ENCODE assay signal across 14 cellular contexts in the genomic region with DNA sequence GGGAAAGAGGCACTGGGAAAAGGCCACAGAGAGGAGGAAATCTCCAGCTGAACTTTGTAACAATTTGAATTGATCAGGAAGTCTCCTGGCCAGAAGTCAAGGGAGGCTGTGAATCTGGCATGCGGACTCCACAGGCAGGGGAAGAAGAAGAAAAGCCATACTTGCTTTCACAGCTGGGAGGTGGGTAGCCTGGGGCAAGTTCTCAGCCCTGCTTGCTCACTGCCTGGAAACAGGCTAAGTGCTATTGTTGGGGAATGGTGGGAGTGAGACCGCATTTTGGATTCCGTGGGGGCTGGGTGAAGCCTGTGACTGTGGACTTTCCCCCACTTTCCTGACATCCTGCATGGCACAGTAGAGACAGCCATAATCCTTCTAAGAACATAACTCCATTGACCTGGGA.
DNase-seq lines count a peak whose midpoint lies in the region; ATAC-seq and TF ChIP-seq lines count a peak whose summit lies in the region.
"Had no signal": no experiment of that assay in that cellular context is flagged by ENCODE, and none has a peak within 500 bp of the region (broad histone marks: within the 10 kb centered on the region; RNA-seq: fewer than 3 reads in every experiment).

No MANE protein-coding gene starts in this region.

- CTCF ChIA-PET in WTC11 (lab: Charles Lee), result no interaction called here

- POLR2A ChIA-PET in WTC11 (lab: Charles Lee), result no interaction called here

- no peaks in the 10 kb centered on the region for H3K27me3 Mint-ChIP-seq in WTC11 (ENCODE audit: low read depth)
- H3K27me3 Mint-ChIP-seq in endodermal cell (ENCODE audit: insufficient read depth), result peaks cover 11% of the 10 kb centered on the region

- H3K9me3 Mint-ChIP-seq in WTC11 (peaks cover 87% of the 10 kb centered on the region), endodermal cell (peaks cover 70% of the 10 kb centered on the region)

- H3K27me3 ChIP-seq in endodermal cell (ENCODE audit: control insufficient read depth, insufficient read depth, low read length, poor library complexity, severe bottlenecking) (no peaks in the 10 kb centered on the region), spleen (replicated peaks in 1 of 7) (no peaks in the 10 kb centered on the region)

- DNase-seq in WTC11 (ENCODE audit: low spot score), result no peak
- no peak for DNase-seq in endodermal cell
- peak; percentile 43 for DNase-seq in spleen
- no peak for DNase-seq in H4 (ENCODE audit: low spot score)
- no peak for DNase-seq in activated CD4-positive, alpha-beta T cell treated with anti-CD3 and anti-CD28 coated beads, Interleukin-2, amount 50 U/mL, for 48 hours
- DNase-seq: C1 segment of cervical spinal cord; Calu3; CD4-positive, alpha-beta memory T cell; COR-L47; DMS53; DMS79 treated with DMSO at 0.1 percent for 48 hours; GOT3; H7 had no signal

- intact Hi-C loops in spleen (cut with DNase I; ENCODE audit: low total_unique reads), result no loop called here

- no peak overlapping the region for H3K4me3 Mint-ChIP-seq in WTC11
- no peak overlapping the region for H3K4me3 Mint-ChIP-seq in endodermal cell
- H3K4me3 Mint-ChIP-seq: CD4-positive, alpha-beta memory T cell had no signal

- no peak for TF ChIP-seq POLR2A in spleen (IDR thresholded peaks at IDR 0.05)

- H3K36me3 ChIP-seq in endodermal cell (ENCODE audit: control insufficient read depth, insufficient read depth, low read length), result no peaks in the 10 kb centered on the region
- H3K36me3 ChIP-seq in spleen, result no peaks in the 10 kb centered on the region

- H3K27ac Mint-ChIP-seq in WTC11 (no peak overlapping the region), endodermal cell (no peak overlapping the region)

- H3K36me3 Mint-ChIP-seq in WTC11 (peaks cover 71% of the 10 kb centered on the region), endodermal cell (ENCODE audit: low read depth) (peaks cover 15% of the 10 kb centered on the region)

- H3K9me3 ChIP-seq in endodermal cell (ENCODE audit: control insufficient read depth, low read length), result peaks cover 73% of the 10 kb centered on the region
- peaks cover 0 to 60% (median 41%) of the 10 kb centered on the region in 8 donors for H3K9me3 ChIP-seq in spleen

- ATAC-seq in WTC11 (peak; percentile 44), HG02588 (IDR thresholded peaks at IDR 0.05; ENCODE audit: unreplicated experiment) (no peak)

- WGBS in endodermal cell (ENCODE audit: insufficient coverage in 1 of 2, insufficient read length in 1 of 2), 2 experiments, result 96 to 100% methylated on average over 1 to 3 of the region's 3 CpGs
- WGBS in spleen, 5 donors, result 90 to 97% (median 94%) methylated on average over 3 of the region's 3 CpGs

- TF ChIP-seq CTCF in WTC11 (IDR thresholded peaks at IDR 0.05), result no peak
- no peak for TF ChIP-seq CTCF in endodermal cell (conservative IDR thresholded peaks at IDR 0.05)
- TF ChIP-seq CTCF in spleen (IDR thresholded peaks at IDR 0.05 in 8 of 11, conservative IDR thresholded peaks at IDR 0.05 in 3 of 11), result no peak

- H3K4me1 ChIP-seq in endodermal cell (ENCODE audit: control insufficient read depth, insufficient read depth, low read length) (no peaks in the 10 kb centered on the region), spleen (no peaks in the 10 kb centered on the region)

- H3K4me1 Mint-ChIP-seq in WTC11 (peaks cover 5% of the 10 kb centered on the region), endodermal cell (peaks cover 6% of the 10 kb centered on the region)
- H3K4me1 Mint-ChIP-seq: CD4-positive, alpha-beta memory T cell had no signal

- no peak overlapping the region for H3K9ac ChIP-seq in endodermal cell (ENCODE audit: extremely low read depth, low read length, poor library complexity, severe bottlenecking)

- H3K4me3 ChIP-seq in endodermal cell (ENCODE audit: low read length) (peak overlapping the region; percentile 44), spleen (no peak overlapping the region)

- H3K27ac ChIP-seq in endodermal cell (ENCODE audit: low read depth, low read length) (no peak overlapping the region), spleen (no peak overlapping the region)

TF ChIP-seq in WTC11, 78 proteins besides CTCF, POLR2A, EP300 and RAD21:
- TF ChIP-seq SMAD4 (CRISPR knock-in tag; IDR thresholded peaks at IDR 0.05) (0 out of 2 replicates have a peak, but pooled peaks have one; percentile 24), ZNF121 (CRISPR knock-in tag; IDR thresholded peaks at IDR 0.05) (no peak), TEAD4 (CRISPR knock-in tag; IDR thresholded peaks at IDR 0.05) (no peak), SMAD3 (CRISPR knock-in tag; IDR thresholded peaks at IDR 0.05; ENCODE audit: borderline replicate concordance) (no peak)
